9 cellular contexts compared by ENCODE assay signal in the genomic region with DNA sequence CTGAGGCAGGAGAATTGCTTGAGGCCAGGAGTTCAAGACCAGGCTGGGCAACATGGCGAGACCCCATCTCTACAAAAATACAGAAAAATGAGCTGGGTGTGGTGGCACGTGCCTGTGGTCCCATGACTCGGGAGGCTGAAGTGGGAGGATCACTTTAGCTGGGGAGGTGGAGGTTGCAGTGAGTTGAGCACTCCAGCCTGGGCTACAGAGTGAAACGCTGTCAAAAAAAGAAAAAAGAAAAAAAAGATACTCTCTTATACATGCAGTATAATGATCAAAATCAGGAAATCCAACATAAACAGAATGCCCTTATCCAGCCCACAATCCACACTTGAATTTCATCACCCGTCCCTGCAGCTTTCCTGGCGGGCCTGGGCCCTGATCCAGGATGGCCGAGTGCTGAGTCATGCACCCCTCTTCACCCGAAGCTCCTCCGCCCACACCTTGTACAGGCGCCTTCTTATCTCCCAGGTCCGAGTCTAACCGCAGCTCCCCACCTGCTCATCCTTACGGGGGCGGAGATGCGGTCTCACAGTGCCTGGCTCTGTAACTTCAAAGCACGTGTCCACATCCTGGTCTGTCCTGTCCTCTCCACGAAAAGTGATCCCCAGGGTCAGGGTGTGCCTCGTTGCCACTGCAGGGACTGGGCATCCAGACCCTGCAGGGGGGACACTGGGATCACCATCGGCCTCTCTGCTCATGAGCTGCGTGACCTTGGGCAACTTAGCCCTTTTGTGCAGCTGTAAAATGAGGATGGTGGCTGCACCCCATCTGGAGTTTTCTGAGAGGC.
DNase-seq lines count a peak whose midpoint lies in the region; ATAC-seq, FAIRE-seq and TF ChIP-seq lines count a peak whose summit lies in the region.
"Had no signal": no experiment of that assay in that cellular context is flagged by ENCODE, and none has a peak within 500 bp of the region (broad histone marks: within the 10 kb centered on the region; RNA-seq: fewer than 3 reads in every experiment).

No MANE protein-coding gene starts in this region.

- peaks cover 9% of the 10 kb centered on the region for H3K27me3 Mint-ChIP-seq in GM23338 (ENCODE audit: insufficient read depth, low read depth, poor library complexity)
- H3K27me3 Mint-ChIP-seq in activated naive CD4-positive, alpha-beta T cell treated with anti-CD3 and anti-CD28 coated beads for 36 hours (ENCODE audit: low read depth), result no peaks in the 10 kb centered on the region

- H3K36me3 ChIP-seq in GM23338 (ENCODE audit: insufficient read depth) (no peaks in the 10 kb centered on the region), SJCRH30 (no peaks in the 10 kb centered on the region), heart left ventricle (no peaks in the 10 kb centered on the region), small intestine (ENCODE audit: control insufficient read depth in 2 of 2, insufficient read depth in 2 of 2, low read length in 2 of 2) (no peaks in the 10 kb centered on the region)

- H3K9me3 ChIP-seq in SJCRH30 (replicated peaks) (no peaks in the 10 kb centered on the region), heart left ventricle (no peaks in the 10 kb centered on the region), small intestine (ENCODE audit: control insufficient read depth, low read depth) (no peaks in the 10 kb centered on the region)

- no peak overlapping the region for H3K4me3 ChIP-seq in GM23338
- 0 out of 2 replicates have a peak overlapping the region, but pooled peaks have one; percentile 4 for H3K4me3 ChIP-seq in SJCRH30
- H3K4me3 ChIP-seq in heart left ventricle, result no peak overlapping the region
- H3K4me3 ChIP-seq in small intestine (ENCODE audit: low read depth in 1 of 2, low read length in 2 of 2), result no peak overlapping the region

- H3K4me1 Mint-ChIP-seq in GM23338, result peaks cover 24% of the 10 kb centered on the region
- peaks cover 5% of the 10 kb centered on the region for H3K4me1 Mint-ChIP-seq in activated naive CD4-positive, alpha-beta T cell treated with anti-CD3 and anti-CD28 coated beads for 36 hours (ENCODE audit: low read depth)

- ATAC-seq in GM23338 (no peak), heart left ventricle (peak in 2 of 4 donors; percentile 62 to 66), HG03378 (IDR thresholded peaks at IDR 0.05; ENCODE audit: unreplicated experiment) (no peak)

- no peaks in the 10 kb centered on the region for H3F3A ChIP-seq in GM23338 (replicated peaks; ENCODE audit: low read depth)

- no peaks in the 10 kb centered on the region for H3K9me3 Mint-ChIP-seq in GM23338
- H3K9me3 Mint-ChIP-seq in activated naive CD4-positive, alpha-beta T cell treated with anti-CD3 and anti-CD28 coated beads for 36 hours, result no peaks in the 10 kb centered on the region

- CTCF ChIA-PET in activated naive CD4-positive, alpha-beta T cell treated with anti-CD3 and anti-CD28 coated beads for 36 hours (lab: Charles Lee), result no interaction called here

- no peak overlapping the region for H3K4me3 Mint-ChIP-seq in GM23338
- H3K4me3 Mint-ChIP-seq in activated naive CD4-positive, alpha-beta T cell treated with anti-CD3 and anti-CD28 coated beads for 36 hours, result no peak overlapping the region

- no peaks in the 10 kb centered on the region for H3K79me2 ChIP-seq in GM23338 (replicated peaks; ENCODE audit: insufficient read depth)

- H3K4me1 ChIP-seq in GM23338 (ENCODE audit: insufficient read depth) (peaks cover 8% of the 10 kb centered on the region; the same call in 1 of the 2 replicates), SJCRH30 (peaks cover 27% of the 10 kb centered on the region), heart left ventricle (peaks cover 0 to 31% (median 5%) of the 10 kb centered on the region in 12 donors), small intestine (ENCODE audit: control insufficient read depth in 2 of 2, insufficient read depth in 1 of 2, low read depth in 1 of 2, low read length in 1 of 2) (peaks cover 0 to 2% of the 10 kb centered on the region in 2 donors)

- TF ChIP-seq CTCF in GM23338 (conservative IDR thresholded peaks at IDR 0.05; ENCODE audit: low read depth in 2 of 2), result no peak
- no peak for TF ChIP-seq CTCF in heart left ventricle (IDR thresholded peaks at IDR 0.05)

- H3K36me3 Mint-ChIP-seq in GM23338 (ENCODE audit: low read depth), result no peaks in the 10 kb centered on the region; the same call in 2 of the 3 replicates
- no peaks in the 10 kb centered on the region for H3K36me3 Mint-ChIP-seq in activated naive CD4-positive, alpha-beta T cell treated with anti-CD3 and anti-CD28 coated beads for 36 hours (ENCODE audit: low read depth)

- 0 out of 2 replicates have a peak overlapping the region, but pooled peaks have one; percentile 50 for H3K27ac Mint-ChIP-seq in GM23338
- no peak overlapping the region for H3K27ac Mint-ChIP-seq in activated naive CD4-positive, alpha-beta T cell treated with anti-CD3 and anti-CD28 coated beads for 36 hours

- 55 to 61% (median 56%) methylated on average over 20 of the region's 20 CpGs for WGBS in heart left ventricle, 4 donors
- WGBS in small intestine, 3 donors, result 19 to 50% (median 33%) methylated on average over 20 of the region's 20 CpGs

- H3K9me2 ChIP-seq in GM23338 (ENCODE audit: insufficient read depth), result no peaks in the 10 kb centered on the region

- H3K27me3 ChIP-seq in GM23338 (ENCODE audit: insufficient read depth) (no peaks in the 10 kb centered on the region), SJCRH30 (no peaks in the 10 kb centered on the region), heart left ventricle (no peaks in the 10 kb centered on the region), small intestine (ENCODE audit: control insufficient read depth in 2 of 2, insufficient read depth in 2 of 2, low read length in 2 of 2) (no peaks in the 10 kb centered on the region)

- no peak for DNase-seq in GM23338 (ENCODE audit: low spot score)
- DNase-seq in SJCRH30, result peak; percentile 78 to 79
- DNase-seq in heart left ventricle, result peak in 4 of 5 donors; percentile 29 to 75 (median 56)
- peak; percentile 48 for DNase-seq in small intestine
- no peak for DNase-seq in NCI-H345 (lab: John Stamatoyannopoulos, UW)
- no peak for DNase-seq in activated naive CD4-positive, alpha-beta T cell treated with anti-CD3 and anti-CD28 coated beads for 36 hours
- DNase-seq in retina, result no peak

- TF ChIP-seq POLR2A in heart left ventricle (IDR thresholded peaks at IDR 0.05), result no peak

- intact Hi-C loops in heart left ventricle (cut with DNase I), result no loop called here
- intact Hi-C loops in activated naive CD4-positive, alpha-beta T cell treated with anti-CD3 and anti-CD28 coated beads for 36 hours (cut with micrococcal nuclease), result no loop called here

- H2AFZ ChIP-seq in GM23338, result peak overlapping the region; percentile 84

- no peak overlapping the region for H3K4me2 ChIP-seq in GM23338

- no peaks in the 10 kb centered on the region for H4K20me1 ChIP-seq in GM23338 (replicated peaks; ENCODE audit: insufficient read depth)

- H3K27ac ChIP-seq in GM23338 (ENCODE audit: low read depth), result no peak overlapping the region
- H3K27ac ChIP-seq in SJCRH30, result peak overlapping the region; percentile 52
- peak overlapping the region in 1 of 12 donors; percentile 55 for H3K27ac ChIP-seq in heart left ventricle
- no peak overlapping the region for H3K27ac ChIP-seq in small intestine (ENCODE audit: low read depth in 1 of 2, low read length in 1 of 2)

- no peak for FAIRE-seq in small intestine (lab: Jason Lieb, UNC)
- FAIRE-seq: frontal cortex had no signal

TF ChIP-seq in GM23338, 12 proteins besides CTCF, POLR2A, EP300 and RAD21:
- TF ChIP-seq EZH2 (IDR thresholded peaks at IDR 0.05; ENCODE audit: low read depth, unreplicated experiment), result no peak
- TF ChIP-seq ZNF331 (CRISPR knock-in tag; IDR thresholded peaks at IDR 0.05; ENCODE audit: low read depth), result no peak

Comparison
In these comparisons a context has a peak if more than half of its experiments do, and no peak if none do; other contexts are left out.
1. DNase-seq: peak in SJCRH30 (2 of 2), heart left ventricle (4 of 5) and small intestine (single experiment); none in GM23338 (single experiment), NCI-H345 (single experiment), activated naive CD4-positive, alpha-beta T cell treated with anti-CD3 and anti-CD28 coated beads for 36 hours (single experiment) and retina (single experiment).